Comparison of ENCODE assay signal across 1 cellular context in genomic region chr16:75584108-75584507, GRCh38.
TF ChIP-seq lines count a peak whose summit lies in the region.

No MANE protein-coding gene starts in this region.

TF ChIP-seq in H1, 55 proteins besides CTCF, POLR2A, EP300 and RAD21:
- no peak for TF ChIP-seq EZH2 (IDR thresholded peaks at IDR 0.05; ENCODE audit: low read depth, low read length, severe bottlenecking)
- TF ChIP-seq FOSL1 (IDR thresholded peaks at IDR 0.05; ENCODE audit: insufficient read depth, low read depth, low read length) = no peak
- TF ChIP-seq TBP (IDR thresholded peaks at IDR 0.05; ENCODE audit: low read depth, low read length) = no peak
- no peak for TF ChIP-seq YY1 (IDR thresholded peaks at IDR 0.05; ENCODE audit: low read depth, low read length)
- TF ChIP-seq ASH2L (IDR thresholded peaks at IDR 0.05; ENCODE audit: low read length) = no peak
- no peak for TF ChIP-seq NRF1 (IDR thresholded peaks at IDR 0.05; ENCODE audit: low read depth, low read length)
- no peak for TF ChIP-seq RBBP5 (IDR thresholded peaks at IDR 0.05; ENCODE audit: borderline replicate concordance, low read depth, low read length)
- no peak for TF ChIP-seq JUN (IDR thresholded peaks at IDR 0.05; ENCODE audit: low read depth, low read length)
- TF ChIP-seq GTF2F1 (IDR thresholded peaks at IDR 0.05; ENCODE audit: borderline replicate concordance, low read depth, low read length) = no peak
- TF ChIP-seq SAP30 (IDR thresholded peaks at IDR 0.05; ENCODE audit: insufficient read depth, insufficient replicate concordance, low read length) = no peak
- no peak for TF ChIP-seq HDAC6 (IDR thresholded peaks at IDR 0.05; ENCODE audit: low read depth, low read length)
- no peak for TF ChIP-seq JUND (IDR thresholded peaks at IDR 0.05; ENCODE audit: low read length)
- no peak for TF ChIP-seq TAF7 (optimal IDR thresholded peaks at IDR 0.05; ENCODE audit: borderline replicate concordance, low read depth, low read length)
- TF ChIP-seq BACH1 (IDR thresholded peaks at IDR 0.05; ENCODE audit: low read length) = no peak
- TF ChIP-seq CHD2 (IDR thresholded peaks at IDR 0.05; ENCODE audit: low read length) = no peak
- no peak for TF ChIP-seq CTBP2 (IDR thresholded peaks at IDR 0.05; ENCODE audit: borderline replicate concordance, insufficient read depth, insufficient read length, low read length)
- TF ChIP-seq CEBPB (IDR thresholded peaks at IDR 0.05; ENCODE audit: low read depth, low read length) = no peak
- TF ChIP-seq NANOG (IDR thresholded peaks at IDR 0.05; ENCODE audit: insufficient read depth, low read depth, low read length, poor library complexity, severe bottlenecking) = no peak
- TF ChIP-seq KDM5A (IDR thresholded peaks at IDR 0.05; ENCODE audit: low read length) = no peak
